27 cellular contexts compared by ENCODE assay signal in genomic region chr1:170360601-170361000, GRCh38.
"Had no signal": no experiment of that assay in that cellular context is flagged by ENCODE, and none has a peak within 500 bp of the region (broad histone marks: within the 10 kb centered on the region; RNA-seq: fewer than 3 reads in every experiment).

No MANE protein-coding gene starts in this region.

- H3K4me3 ChIP-seq: cardiac muscle cell, Peyer's patch had no signal

- H3K4me2 ChIP-seq: KMS-11 had no signal

- H3K36me3 ChIP-seq: cardiac muscle cell, Peyer's patch had no signal

- H3K9me3 ChIP-seq: Peyer's patch had no signal

- H3K27ac ChIP-seq: cardiac muscle cell, KMS-11, Peyer's patch had no signal

- H3K27ac Mint-ChIP-seq: activated B cell treated with CpG ODN at 0.5 μM for 24 hours; activated CD4-positive, alpha-beta T cell treated with anti-CD3 and anti-CD28 coated beads, Interleukin-2, amount 10 ng/mL, durations not matched to agents 24 days and 14 days; activated CD8-positive, alpha-beta memory T cell treated with anti-CD3 and anti-CD28 coated beads, Interleukin-2, amount 10 ng/mL, durations not matched to agents 7 days and 5 days; activated naive CD4-positive, alpha-beta T cell treated with anti-CD3 and anti-CD28 coated beads, Interleukin-2, amount 50 U/mL, for 72 hours; activated naive CD8-positive, alpha-beta T cell treated with anti-CD3 and anti-CD28 coated beads, Interleukin-2, amount 50 U/mL, for 24 hours; brain; T-helper 17 cell had no signal

- H3K9ac ChIP-seq: KMS-11 had no signal

- H3K4me1 ChIP-seq: Peyer's patch had no signal

- H3K27me3 Mint-ChIP-seq: activated B cell treated with CpG ODN at 0.5 μM for 24 hours; activated CD4-positive, alpha-beta T cell treated with anti-CD3 and anti-CD28 coated beads, Interleukin-2, amount 10 ng/mL, durations not matched to agents 24 days and 14 days; T-helper 17 cell had no signal

- H3K36me3 Mint-ChIP-seq: activated CD8-positive, alpha-beta memory T cell treated with anti-CD3 and anti-CD28 coated beads, Interleukin-2, amount 10 ng/mL, durations not matched to agents 7 days and 5 days; activated naive CD4-positive, alpha-beta T cell treated with anti-CD3 and anti-CD28 coated beads, Interleukin-2, amount 50 U/mL, for 72 hours; brain had no signal

- H3K4me3 Mint-ChIP-seq: activated B cell treated with CpG ODN at 0.5 μM for 24 hours; activated CD4-positive, alpha-beta T cell treated with anti-CD3 and anti-CD28 coated beads, Interleukin-2, amount 10 ng/mL, durations not matched to agents 24 days and 14 days; activated CD8-positive, alpha-beta memory T cell treated with anti-CD3 and anti-CD28 coated beads, Interleukin-2, amount 10 ng/mL, durations not matched to agents 7 days and 5 days; activated naive CD8-positive, alpha-beta T cell treated with anti-CD3 and anti-CD28 coated beads, Interleukin-2, amount 50 U/mL, for 24 hours; activated T-cell treated with anti-CD3 and anti-CD28 coated beads, Interleukin-2, amount 50 U/mL, for 4 hours; brain; T-helper 17 cell had no signal

- H3K9me3 Mint-ChIP-seq: activated CD4-positive, alpha-beta T cell treated with anti-CD3 and anti-CD28 coated beads, Interleukin-2, amount 10 ng/mL, durations not matched to agents 24 days and 14 days had no signal

- DNase-seq: activated B cell treated with CpG ODN at 0.5 μM for 24 hours; activated CD4-positive, alpha-beta T cell treated with anti-CD3 and anti-CD28 coated beads for 1 hour; activated CD4-positive, alpha-beta T cell treated with anti-CD3 and anti-CD28 coated beads, Interleukin-2, amount 10 ng/mL, durations not matched to agents 24 days and 14 days; activated CD4-positive, alpha-beta T cell treated with anti-CD3 and anti-CD28 coated beads, Interleukin-2, amount 50 U/mL, for 48 hours; activated CD8-positive, alpha-beta memory T cell treated with anti-CD3 and anti-CD28 coated beads, Interleukin-2, amount 10 ng/mL, durations not matched to agents 7 days and 5 days; activated effector memory CD4-positive, alpha-beta T cell treated with anti-CD3 and anti-CD28 coated beads, Interleukin-2, amount 50 U/mL, for 16 hours; activated naive CD4-positive, alpha-beta T cell treated with Interleukin-2 at 50 U/mL for 16 hours; activated naive CD8-positive, alpha-beta T cell treated with anti-CD3 and anti-CD28 coated beads, Interleukin-2, amount 50 U/mL, for 24 hours; activated T-cell treated with anti-CD3 and anti-CD28 coated beads, Interleukin-2, amount 50 U/mL, for 4 hours; amygdala; NCI-H1048; NCI-H146; NCI-H187 treated with DMSO at 0.1 percent for 48 hours; NCI-H2171; NCI-H345; NCI-H510A; NCI-H69; NK-92 treated with Interleukin-12 subunit alpha and Interleukin-12 subunit beta, amount 100 ng/mL, for 24 hours; OCI-M1; Peyer's patch; SHP77 treated with DMSO at 0.1 percent for 48 hours; T-helper 17 cell; T-helper 9 cell had no signal

- H3K4me1 Mint-ChIP-seq: activated B cell treated with CpG ODN at 0.5 μM for 24 hours; activated CD4-positive, alpha-beta T cell treated with anti-CD3 and anti-CD28 coated beads, Interleukin-2, amount 10 ng/mL, durations not matched to agents 24 days and 14 days; activated CD8-positive, alpha-beta memory T cell treated with anti-CD3 and anti-CD28 coated beads, Interleukin-2, amount 10 ng/mL, durations not matched to agents 7 days and 5 days; activated naive CD8-positive, alpha-beta T cell treated with anti-CD3 and anti-CD28 coated beads, Interleukin-2, amount 50 U/mL, for 24 hours; brain; T-helper 17 cell had no signal

- H3K27me3 ChIP-seq: cardiac muscle cell, Peyer's patch had no signal
